Comparison of ENCODE assay signal across 16 cellular contexts in genomic region chr3:17322106-17322793, GRCh38.
A peak's percentile ranks its signal among the peaks of the same experiment; 100 is the strongest.
DNase-seq lines count a peak whose midpoint lies in the region; ATAC-seq and TF ChIP-seq lines count a peak whose summit lies in the region.
"Had no signal": no experiment of that assay in that cellular context is flagged by ENCODE, and none has a peak within 500 bp of the region (broad histone marks: within the 10 kb centered on the region; RNA-seq: fewer than 3 reads in every experiment).

No MANE protein-coding gene starts in this region.

- no peaks in the 10 kb centered on the region for H3K27me3 Mint-ChIP-seq in activated CD4-positive, alpha-beta T cell treated with anti-CD3 and anti-CD28 coated beads for 36 hours
- H3K27me3 Mint-ChIP-seq in memory B cell = no peaks in the 10 kb centered on the region
- H3K27me3 Mint-ChIP-seq: type B pancreatic cell had no signal

- ATAC-seq in activated CD4-positive, alpha-beta T cell treated with anti-CD3 and anti-CD28 coated beads for 36 hours = peak; percentile 72
- ATAC-seq in GM21447 (IDR thresholded peaks at IDR 0.05; ENCODE audit: unreplicated experiment) (peak; percentile 69), HG03354 (IDR thresholded peaks at IDR 0.05; ENCODE audit: poor library complexity, severe bottlenecking, unreplicated experiment) (peak; percentile 61), memory B cell (ENCODE audit: low read depth) (no peak)
- ATAC-seq: heart right ventricle had no signal

- intact Hi-C loops in activated CD4-positive, alpha-beta T cell treated with anti-CD3 and anti-CD28 coated beads for 36 hours (cut with DNase I, micrococcal nuclease) = no loop called here
- intact Hi-C loops in dorsolateral prefrontal cortex (cut with DNase I) = no loop called here

- POLR2A ChIA-PET in activated CD4-positive, alpha-beta T cell treated with anti-CD3 and anti-CD28 coated beads for 36 hours (lab: Charles Lee) = no interaction called here

- H3K27me3 ChIP-seq in dorsolateral prefrontal cortex = no peaks in the 10 kb centered on the region
- H3K27me3 ChIP-seq: heart right ventricle, SJSA1 had no signal

- no peak overlapping the region for H3K27ac ChIP-seq in dorsolateral prefrontal cortex
- H3K27ac ChIP-seq: 22Rv1, heart right ventricle, SJSA1 had no signal

- H3K4me1 Mint-ChIP-seq in activated CD4-positive, alpha-beta T cell treated with anti-CD3 and anti-CD28 coated beads for 36 hours = peaks cover 20% of the 10 kb centered on the region
- H3K4me1 Mint-ChIP-seq in memory B cell = peaks cover 2% of the 10 kb centered on the region

- peaks cover 7% of the 10 kb centered on the region for H3K36me3 Mint-ChIP-seq in activated CD4-positive, alpha-beta T cell treated with anti-CD3 and anti-CD28 coated beads for 36 hours (ENCODE audit: low read depth)
- peaks cover 23% of the 10 kb centered on the region for H3K36me3 Mint-ChIP-seq in memory B cell
- H3K36me3 Mint-ChIP-seq: type B pancreatic cell had no signal

- DNase-seq in activated CD4-positive, alpha-beta T cell treated with anti-CD3 and anti-CD28 coated beads for 36 hours = no peak
- DNase-seq in activated CD4-positive, alpha-beta T cell treated with anti-CD3 and anti-CD28 coated beads for 4 hours = no peak
- DNase-seq in memory B cell (ENCODE audit: low spot score in 2 of 2) (no peak), NCI-H748 treated with DMSO at 0.1 percent for 48 hours (lab: John Stamatoyannopoulos, UW) (no peak), A172 (ENCODE audit: low spot score) (no peak), dorsolateral prefrontal cortex (no peak)
- DNase-seq: activated CD4-positive, alpha-beta T cell treated with anti-CD3 and anti-CD28 coated beads for 48 hours; DMS79; heart right ventricle; midbrain; NCI-H524 had no signal

- no peak overlapping the region for H3K4me3 Mint-ChIP-seq in activated CD4-positive, alpha-beta T cell treated with anti-CD3 and anti-CD28 coated beads for 36 hours
- H3K4me3 Mint-ChIP-seq in memory B cell = peak overlapping the region; percentile 5
- H3K4me3 Mint-ChIP-seq: type B pancreatic cell had no signal

- no peaks in the 10 kb centered on the region for H3K9me3 Mint-ChIP-seq in activated CD4-positive, alpha-beta T cell treated with anti-CD3 and anti-CD28 coated beads for 36 hours (ENCODE audit: low read depth)
- H3K9me3 Mint-ChIP-seq in memory B cell = no peaks in the 10 kb centered on the region
- H3K9me3 Mint-ChIP-seq: type B pancreatic cell had no signal

- CTCF ChIA-PET in activated CD4-positive, alpha-beta T cell treated with anti-CD3 and anti-CD28 coated beads for 36 hours (lab: Charles Lee) = interaction anchor here (1.1 kb wide), 1 partner anchor 91 kb away, joined by 3 read pairs; no protein-coding TSS in a partner anchor

- no peak for TF ChIP-seq CTCF in dorsolateral prefrontal cortex (IDR thresholded peaks at IDR 0.05 in 54 of 56, conservative IDR thresholded peaks at IDR 0.05 in 2 of 56; ENCODE audit: low read depth in 1 of 56, partially characterized antibody in 56 of 56)

- no peak overlapping the region for H3K27ac Mint-ChIP-seq in activated CD4-positive, alpha-beta T cell treated with anti-CD3 and anti-CD28 coated beads for 36 hours
- H3K27ac Mint-ChIP-seq in memory B cell = no peak overlapping the region
- H3K27ac Mint-ChIP-seq: type B pancreatic cell had no signal

- H3K4me3 ChIP-seq in dorsolateral prefrontal cortex = no peak overlapping the region
- H3K4me3 ChIP-seq: heart right ventricle, SJSA1 had no signal
